Comparison of ENCODE assay signal across 8 cellular contexts in genomic region chr17:1714488-1714979, GRCh38. TPM values are rescaled to one million over a fixed set of nuclear protein-coding genes. Genes with fewer than 3 reads are reported as not detected.
DNase-seq lines count a peak whose midpoint lies in the region; ATAC-seq and TF ChIP-seq lines count a peak whose summit lies in the region.

No MANE protein-coding gene starts in this region.

- H3K4me1 Mint-ChIP-seq in naive thymus-derived CD8-positive, alpha-beta T cell, result peaks cover 16 to 51% (median 38%) of the 10 kb centered on the region in 4 donors

- H4K20me1 ChIP-seq in Loucy (ENCODE audit: insufficient read depth, low read length, poor library complexity, severe bottlenecking), result peaks cover 5% of the 10 kb centered on the region

- peaks cover 4% of the 10 kb centered on the region; the same call in 1 of the 2 replicates for H3K79me2 ChIP-seq in Loucy (ENCODE audit: insufficient read depth, low read length)

- ATAC-seq in foreskin keratinocyte (peak; percentile 22), GM21515 (IDR thresholded peaks at IDR 0.05; ENCODE audit: unreplicated experiment) (no peak)
- no peak for ATAC-seq in naive thymus-derived CD8-positive, alpha-beta T cell

- H3K4me1 ChIP-seq in Loucy (ENCODE audit: insufficient read depth, low read length, poor library complexity, severe bottlenecking), result peaks cover 14% of the 10 kb centered on the region
- H3K4me1 ChIP-seq in foreskin keratinocyte, result peaks cover 5% of the 10 kb centered on the region
- peaks cover 50% of the 10 kb centered on the region for H3K4me1 ChIP-seq in vagina

- no peaks in the 10 kb centered on the region for H3F3A ChIP-seq in Loucy (ENCODE audit: low read depth)

- DNase-seq in DMS 273 treated with DMSO at 0.1 percent for 48 hours (lab: John Stamatoyannopoulos, UW) (peak; percentile 59), foreskin keratinocyte (peak; percentile 79 to 89), vagina (ENCODE audit: extremely low spot score in 2 of 2) (peak in 1 of 2 donors; percentile 96), NK-92 (lab: John Stamatoyannopoulos, UW; ENCODE audit: unreplicated experiment) (no peak)
- DNase-seq in activated CD8-positive, alpha-beta memory T cell treated with anti-CD3 and anti-CD28 coated beads, Interleukin-2, amount 50 U/mL, for 4 hours, result peak; percentile 35
- DNase-seq in naive thymus-derived CD8-positive, alpha-beta T cell, result peak in 2 of 10 donors; percentile 12 to 37

- H3K27ac Mint-ChIP-seq in naive thymus-derived CD8-positive, alpha-beta T cell, result peak overlapping the region in 3 of 10 donors; percentile 22 to 49 (median 27)

- H2AFZ ChIP-seq in Loucy (ENCODE audit: low read length), result no peak overlapping the region

- POLR2A ChIA-PET in naive thymus-derived CD8-positive, alpha-beta T cell (lab: Charles Lee), result interaction anchor here (0.6 to 3.2 kb wide), 6 partner anchors 10 to 104 kb away, joined by 3 to 18 read pairs (median 4); partner anchors contain the start of gene PRPF8

- peaks cover 0 to 16% (median 13%) of the 10 kb centered on the region in 5 donors for H3K27me3 Mint-ChIP-seq in naive thymus-derived CD8-positive, alpha-beta T cell

- peak in 1 of 2 donors; percentile 26 for TF ChIP-seq POLR2A in vagina (IDR thresholded peaks at IDR 0.05)

- H3K4me2 ChIP-seq in Loucy (ENCODE audit: low read depth, low read length, poor library complexity, severe bottlenecking), result peak overlapping the region; percentile 70

- H3K36me3 Mint-ChIP-seq in naive thymus-derived CD8-positive, alpha-beta T cell, result no peaks in the 10 kb centered on the region

- intact Hi-C loops in vagina (cut with DNase I), result loop anchor here (2.0 to 10.0 kb wide), 2 partner anchors 46 to 140 kb away; no protein-coding TSS in a partner anchor

- H3K9me3 Mint-ChIP-seq in naive thymus-derived CD8-positive, alpha-beta T cell, result no peaks in the 10 kb centered on the region

- no peak overlapping the region for H3K9ac ChIP-seq in Loucy (ENCODE audit: low read depth, low read length, poor library complexity, severe bottlenecking)

- H3K9me2 ChIP-seq in Loucy (replicated peaks; ENCODE audit: low read depth, low read length), result no peaks in the 10 kb centered on the region

- no peaks in the 10 kb centered on the region for H3K36me3 ChIP-seq in Loucy (ENCODE audit: insufficient read depth, low read length)
- H3K36me3 ChIP-seq in vagina, result peaks cover 0 to 5% of the 10 kb centered on the region in 2 donors

- H3K27me3 ChIP-seq in Loucy (ENCODE audit: insufficient read depth, low read length, poor library complexity, severe bottlenecking), result no peaks in the 10 kb centered on the region
- H3K27me3 ChIP-seq in foreskin keratinocyte, result no peaks in the 10 kb centered on the region
- H3K27me3 ChIP-seq in vagina, result no peaks in the 10 kb centered on the region

- peak overlapping the region; percentile 51 for H3K27ac ChIP-seq in foreskin keratinocyte
- H3K27ac ChIP-seq in vagina, result peak overlapping the region; percentile 100

- peak overlapping the region; percentile 16 to 76 (median 62) for H3K4me3 Mint-ChIP-seq in naive thymus-derived CD8-positive, alpha-beta T cell

- H3K4me3 ChIP-seq in Loucy (ENCODE audit: low read length, poor library complexity, severe bottlenecking) (no peak overlapping the region), vagina (peak overlapping the region; percentile 97 to 100)

- no peak for TF ChIP-seq CTCF in Loucy (conservative IDR thresholded peaks at IDR 0.05; ENCODE audit: low read length)
- TF ChIP-seq CTCF in foreskin keratinocyte (conservative IDR thresholded peaks at IDR 0.05), result no peak
- TF ChIP-seq CTCF in vagina (IDR thresholded peaks at IDR 0.05), result no peak

- H3K9me3 ChIP-seq in Loucy (ENCODE audit: insufficient read depth, low read depth, low read length) (no peaks in the 10 kb centered on the region), vagina (no peaks in the 10 kb centered on the region)

RNA-seq across cellular contexts. Expression of gene TLCD2, which starts 4.4 kb away (rescaled TPM):
- total RNA-seq in foreskin keratinocyte (0.60 and 0.65 TPM in 2 replicates), vagina (10.8 TPM)
- 0.27 and 0.30 TPM in 2 replicates for polyA plus RNA-seq in foreskin keratinocyte
- not detected for total RNA-seq in naive thymus-derived CD8-positive, alpha-beta T cell
- not detected for polyA plus RNA-seq in naive thymus-derived CD8-positive, alpha-beta T cell

RNA-seq across cellular contexts. Expression of gene WDR81, which starts 10.0 kb away (rescaled TPM):
- 17.6 and 18.9 TPM in 2 replicates for total RNA-seq in foreskin keratinocyte
- polyA plus RNA-seq in foreskin keratinocyte, result 10.3 and 11.5 TPM in 2 replicates
- total RNA-seq in naive thymus-derived CD8-positive, alpha-beta T cell, result 10 to 100 TPM; 48.2 to 50.7 TPM
- polyA plus RNA-seq in naive thymus-derived CD8-positive, alpha-beta T cell, result 10 to 100 TPM in 1 of 3 donors, 1 to 10 TPM in 2; 6.8 to 20.6 (median 9.2) TPM
- 57.2 TPM for total RNA-seq in vagina

RNA-seq across cellular contexts. Expression of gene SERPINF2, which starts 28.1 kb away (rescaled TPM):
- 1.2 and 1.3 TPM in 2 replicates for total RNA-seq in foreskin keratinocyte
- 1.3 and 1.8 TPM in 2 replicates for polyA plus RNA-seq in foreskin keratinocyte
- total RNA-seq in naive thymus-derived CD8-positive, alpha-beta T cell, result 1 to 10 TPM in 1 of 2 experiments, under 1 TPM in 1; 0.85 to 1.5 TPM
- under 1 TPM in 2 of 3 donors, not detected in 1; 0.10 to 0.25 TPM for polyA plus RNA-seq in naive thymus-derived CD8-positive, alpha-beta T cell
- 23.8 TPM for total RNA-seq in vagina

RNA-seq across cellular contexts. Expression of gene PRPF8, which starts 29.9 kb away (rescaled TPM):
- total RNA-seq in foreskin keratinocyte (188 and 214 TPM in 2 replicates), vagina (247 TPM)
- 213 and 239 TPM in 2 replicates for polyA plus RNA-seq in foreskin keratinocyte
- total RNA-seq in naive thymus-derived CD8-positive, alpha-beta T cell, result 100 to 1,000 TPM; 523 to 532 TPM
- 100 to 1,000 TPM; 133 to 227 (median 176) TPM for polyA plus RNA-seq in naive thymus-derived CD8-positive, alpha-beta T cell

RNA-seq across cellular contexts. Expression of gene SERPINF1, which starts 47.3 kb away (rescaled TPM):
- total RNA-seq in foreskin keratinocyte (6.8 and 7.4 TPM in 2 replicates), vagina (1,040 TPM)
- polyA plus RNA-seq in foreskin keratinocyte, result 7.7 and 8.5 TPM in 2 replicates
- total RNA-seq in naive thymus-derived CD8-positive, alpha-beta T cell, result 10 to 100 TPM; 12.4 to 13.9 TPM
- polyA plus RNA-seq in naive thymus-derived CD8-positive, alpha-beta T cell, result 10 to 100 TPM in 2 of 3 donors, 1 to 10 TPM in 1; 8.0 to 32.4 (median 21.7) TPM
